ENCODE assay signal across 28 cellular contexts in genomic region chr11:33933607-33934006, GRCh38. TPM values are rescaled to one million over a fixed set of nuclear protein-coding genes. Genes with fewer than 3 reads are reported as not detected.
"Had no signal": no experiment of that assay in that cellular context is flagged by ENCODE, and none has a peak within 500 bp of the region (broad histone marks: within the 10 kb centered on the region; RNA-seq: fewer than 3 reads in every experiment).

No MANE protein-coding gene starts in this region.

- H3K9ac ChIP-seq: parathyroid adenoma had no signal

- H3K79me2 ChIP-seq: parathyroid adenoma had no signal

- H3K36me3 ChIP-seq: colonic mucosa, stomach, thyroid gland, upper lobe of right lung had no signal

- H3K9me3 ChIP-seq: colonic mucosa, thyroid gland, upper lobe of right lung had no signal

- H3K4me3 Mint-ChIP-seq: activated T-cell treated with anti-CD3 and anti-CD28 coated beads, Interleukin-2, amount 50 U/mL, for 72 hours; naive thymus-derived CD4-positive, alpha-beta T cell; neural crest cell; stimulated activated naive B cell treated with anti-CD40 and anti-IgM and Interleukin-4, amounts not matched to agents 10 μg/mL and 1 μg/mL and 100 μg/mL, for 72 hours had no signal

- H3K4me3 ChIP-seq: colonic mucosa, dorsolateral prefrontal cortex, stomach, thyroid gland, upper lobe of right lung had no signal

- H3K27ac ChIP-seq: colonic mucosa, parathyroid adenoma, stomach, thyroid gland, upper lobe of right lung had no signal

- H3K27ac Mint-ChIP-seq: activated naive CD4-positive, alpha-beta T cell treated with anti-CD3 and anti-CD28 coated beads, Interleukin-2, amount 50 U/mL, for 72 hours; activated T-cell treated with anti-CD3 and anti-CD28 coated beads, Interleukin-2, amount 50 U/mL, for 72 hours; immature natural killer cell; naive thymus-derived CD4-positive, alpha-beta T cell; stimulated activated naive B cell treated with anti-CD40 and anti-IgM and Interleukin-4, amounts not matched to agents 10 μg/mL and 1 μg/mL and 100 μg/mL, for 72 hours had no signal

- H3K4me1 ChIP-seq: colonic mucosa, parathyroid adenoma had no signal

- ATAC-seq: activated naive CD4-positive, alpha-beta T cell treated with anti-CD3 and anti-CD28 coated beads, Interleukin-2, amount 50 U/mL, for 72 hours; activated T-cell treated with anti-CD3 and anti-CD28 coated beads, Interleukin-2, amount 50 U/mL, for 72 hours; esophagus mucosa; naive thymus-derived CD4-positive, alpha-beta T cell; right cardiac atrium; stimulated activated naive B cell treated with anti-CD40 and anti-IgM and Interleukin-4, amounts not matched to agents 10 μg/mL and 1 μg/mL and 100 μg/mL, for 72 hours; upper lobe of right lung had no signal

- DNase-seq: activated CD4-positive, alpha-beta T cell treated with anti-CD3 and anti-CD28 coated beads for 4 hours; activated CD4-positive, alpha-beta T cell treated with anti-CD3 and anti-CD28 coated beads, Interleukin-2, amount 50 U/mL, for 4 hours; activated naive CD4-positive, alpha-beta T cell; activated T-cell treated with anti-CD3 and anti-CD28 coated beads for 4 hours; activated T-cell treated with anti-CD3 and anti-CD28 coated beads, Interleukin-2, amount 50 U/mL, for 72 hours; colonic mucosa; dorsolateral prefrontal cortex; effector memory CD4-positive, alpha-beta T cell; foreskin fibroblast; head of caudate nucleus; hypothalamus; immature natural killer cell; left ventricle myocardium superior; mammary epithelial cell; midbrain; naive thymus-derived CD4-positive, alpha-beta T cell; occipital lobe; right cardiac atrium; stimulated activated CD4-positive, alpha-beta T cell treated with anti-CD3 and anti-CD28 coated beads, Interleukin-15, amount 100 ng/mL, for 24 hours; stimulated activated CD4-positive, alpha-beta T cell treated with anti-CD3 and anti-CD28 coated beads, Interleukin-2, amount 100 ng/mL, for 24 hours; stimulated activated naive B cell treated with anti-CD40 and anti-IgM and Interleukin-4, amounts not matched to agents 10 μg/mL and 1 μg/mL and 100 μg/mL, for 72 hours; stomach; thyroid gland; upper lobe of right lung had no signal

- H3K27me3 ChIP-seq: colonic mucosa, dorsolateral prefrontal cortex, stomach, thyroid gland, upper lobe of right lung had no signal

- H2AFZ ChIP-seq: parathyroid adenoma had no signal

RNA-seq across cellular contexts. Expression of gene LMO2, which starts 41.7 kb away (rescaled TPM):
- total RNA-seq: activated naive CD4-positive, alpha-beta T cell treated with anti-CD3 and anti-CD28 coated beads, Interleukin-2, amount 50 U/mL, for 72 hours; activated T-cell treated with anti-CD3 and anti-CD28 coated beads, Interleukin-2, amount 50 U/mL, for 72 hours had no signal
